In genomic region chr1:24415334-24415909, GRCh38 we compare ENCODE assay signal across 8 cellular contexts. TPM values are rescaled to one million over a fixed set of nuclear protein-coding genes. Genes with fewer than 3 reads are reported as not detected.
DNase-seq lines count a peak whose midpoint lies in the region; ATAC-seq and TF ChIP-seq lines count a peak whose summit lies in the region.

Gene NIPAL3 (plus strand): TSS chr1:24415802. CDS start chr1:24419548, 3,746 bp downstream.

- no peaks in the 10 kb centered on the region for H3K9me3 Mint-ChIP-seq in activated B cell treated with CpG ODN at 0.5 μM for 24 hours

- peak within 1 kb of the TSS; percentile 78 for H3K4me3 ChIP-seq in AG09309 (ENCODE audit: control insufficient read depth, low read depth, low read length)

- peak; percentile 78 for TF ChIP-seq CTCF in AG09309 (IDR thresholded peaks at IDR 0.05; ENCODE audit: control insufficient read depth, insufficient read depth, low read depth, low read length, missing control alignments)
- TF ChIP-seq CTCF in activated B cell treated with CpG ODN at 0.5 μM for 24 hours (IDR thresholded peaks at IDR 0.05) = peak; percentile 85

- H3K27ac Mint-ChIP-seq in activated B cell treated with CpG ODN at 0.5 μM for 24 hours = peak within 1 kb of the TSS; percentile 80

- POLR2A ChIA-PET in activated B cell treated with CpG ODN at 0.5 μM for 24 hours (lab: Charles Lee) = interaction anchor here (0.5 to 4.4 kb wide), 19 partner anchors 16 to 800 kb away, joined by 3 to 42 read pairs (median 5); partner anchors contain the start of genes RCAN3 and SRRM1

- CTCF ChIA-PET in activated B cell treated with CpG ODN at 0.5 μM for 24 hours (lab: Charles Lee) = interaction anchor here (0.5 to 5.9 kb wide), 27 partner anchors 9 to 685 kb away, joined by 3 to 74 read pairs (median 5); partner anchors contain the start of gene RCAN3

- DNase-seq in AG09309 (ENCODE audit: low read depth) = peak; percentile 97
- DNase-seq in NCI-H226 = peak; percentile 99
- peak; percentile 86 for DNase-seq in activated B cell treated with CpG ODN at 0.5 μM for 24 hours
- DNase-seq in central memory CD4-positive, alpha-beta T cell = peak; percentile 97
- DNase-seq in inferior parietal cortex (ENCODE audit: extremely low spot score) = peak; percentile 100
- peak; percentile 93 to 97 for DNase-seq in stimulated activated CD4-positive, alpha-beta T cell treated with anti-CD3 and anti-CD28 coated beads, Interleukin-12 subunit alpha, Interleukin-12 subunit beta, amount 100 ng/mL, for 24 hours (ENCODE audit: low read depth in 2 of 2)

- intact Hi-C loops in activated B cell treated with CpG ODN at 0.5 μM for 24 hours (cut with micrococcal nuclease) = loop anchor here (1.0 to 10.0 kb wide), 12 partner anchors 23 to 1071 kb away; partner anchors contain the start of genes CLIC4, HNRNPR, RCAN3 and RSRP1

- ATAC-seq in GM18909 (IDR thresholded peaks at IDR 0.05; ENCODE audit: poor library complexity, unreplicated experiment) (peak; percentile 89), HG03196 (IDR thresholded peaks at IDR 0.05; ENCODE audit: unreplicated experiment) (peak; percentile 84), activated B cell treated with CpG ODN at 0.5 μM for 24 hours (ENCODE audit: low read depth) (peak; percentile 92)

- H3K4me3 Mint-ChIP-seq in activated B cell treated with CpG ODN at 0.5 μM for 24 hours = peak within 1 kb of the TSS; percentile 98

- peaks cover 53% of the 10 kb centered on the region for H3K4me1 Mint-ChIP-seq in activated B cell treated with CpG ODN at 0.5 μM for 24 hours

- no peaks in the 10 kb centered on the region for H3K27me3 Mint-ChIP-seq in activated B cell treated with CpG ODN at 0.5 μM for 24 hours

- peaks cover 26% of the 10 kb centered on the region for H3K36me3 Mint-ChIP-seq in activated B cell treated with CpG ODN at 0.5 μM for 24 hours (ENCODE audit: low read depth)

RNA-seq across cellular contexts. Expression of gene NIPAL3, which starts in this region (rescaled TPM):
- total RNA-seq in activated B cell treated with CpG ODN at 0.5 μM for 24 hours = 21.0 and 23.2 TPM in 2 replicates

Comparison
In these comparisons a context has a peak if more than half of its experiments do, and no peak if none do; other contexts are left out.
1. Peak in every context shown above with its lines: DNase-seq, ATAC-seq and H3K4me3 ChIP-seq.